Comparison of ENCODE assay signal across 24 cellular contexts in genomic region chrX:140672840-140673731, GRCh38. TPM values are rescaled to one million over a fixed set of nuclear protein-coding genes. Genes with fewer than 3 reads are reported as not detected.
DNase-seq lines count a peak whose midpoint lies in the region; ATAC-seq and TF ChIP-seq lines count a peak whose summit lies in the region.
"Had no signal": no experiment of that assay in that cellular context is flagged by ENCODE, and none has a peak within 500 bp of the region (broad histone marks: within the 10 kb centered on the region; RNA-seq: fewer than 3 reads in every experiment).

No MANE protein-coding gene starts in this region.

- POLR2A ChIA-PET in WTC11 (lab: Charles Lee): no interaction called here

- H3K27ac ChIP-seq in layer of hippocampus (ENCODE audit: low read depth, low read length): peak overlapping the region; percentile 78
- H3K27ac ChIP-seq: prostate gland had no signal

- peaks cover 18% of the 10 kb centered on the region for H3K4me1 Mint-ChIP-seq in WTC11
- H3K4me1 Mint-ChIP-seq in natural killer cell: no peaks in the 10 kb centered on the region
- H3K4me1 Mint-ChIP-seq: activated naive CD8-positive, alpha-beta T cell treated with anti-CD3 and anti-CD28 coated beads, Interleukin-2, amount 50 U/mL, for 24 hours; nephron; T-cell had no signal

- no peak for TF ChIP-seq CTCF in WTC11 (IDR thresholded peaks at IDR 0.05)
- no peak for TF ChIP-seq CTCF in natural killer cell (IDR thresholded peaks at IDR 0.05)

- ATAC-seq in WTC11 (peak; percentile 47), natural killer cell (no peak)
- ATAC-seq: activated naive CD8-positive, alpha-beta T cell treated with anti-CD3 and anti-CD28 coated beads, Interleukin-2, amount 50 U/mL, for 24 hours; CD8-positive, alpha-beta T cell; Right ventricle myocardium inferior; stimulated activated naive CD8-positive, alpha-beta T cell treated with anti-CD3 and anti-CD28 coated beads, Interleukin-15, Interleukin-2, amounts not matched to agents 100 U/mL and 50 U/mL, for 24 hours; T-cell had no signal

- H3K36me3 Mint-ChIP-seq in WTC11 (no peaks in the 10 kb centered on the region), natural killer cell (no peaks in the 10 kb centered on the region)
- H3K36me3 Mint-ChIP-seq: CD8-positive, alpha-beta T cell; T-cell; type B pancreatic cell had no signal

- DNase-seq in ELF-1 (ENCODE audit: low read depth, low spot score) (peak; percentile 19), WTC11 (ENCODE audit: low spot score) (no peak), pons (ENCODE audit: low spot score) (peak; percentile 91), iPS-NIHi11 (ENCODE audit: low spot score) (no peak), NCI-H2196 treated with DMSO at 0.1 percent for 48 hours (lab: John Stamatoyannopoulos, UW; ENCODE audit: unreplicated experiment) (no peak), natural killer cell (no peak), DMS79 (lab: John Stamatoyannopoulos, UW) (no peak)
- DNase-seq: activated CD8-positive, alpha-beta memory T cell treated with anti-CD3 and anti-CD28 coated beads, Interleukin-2, amount 50 U/mL, for 48 hours; activated effector memory CD4-positive, alpha-beta T cell treated with anti-CD3 and anti-CD28 coated beads, Interleukin-2, amount 50 U/mL, for 16 hours; activated naive CD8-positive, alpha-beta T cell treated with anti-CD3 and anti-CD28 coated beads, Interleukin-2, amount 50 U/mL, for 24 hours; CD8-positive, alpha-beta T cell; cortex of kidney; kidney; mesenchymal stem cell; NCI-H1105 treated with DMSO at 0.1 percent for 48 hours; NCI-H526 treated with DMSO at 0.1 percent for 48 hours; stimulated activated CD4-positive, alpha-beta T cell treated with anti-CD3 and anti-CD28 coated beads, Interleukin-2, amount 100 ng/mL, for 48 hours; stimulated activated naive CD8-positive, alpha-beta T cell treated with anti-CD3 and anti-CD28 coated beads, Interleukin-15, Interleukin-2, amounts not matched to agents 100 U/mL and 50 U/mL, for 24 hours; T-cell had no signal

- peaks cover 26% of the 10 kb centered on the region for H3K27me3 Mint-ChIP-seq in WTC11 (ENCODE audit: low read depth)
- peaks cover 0 to 25% of the 10 kb centered on the region in 2 donors for H3K27me3 Mint-ChIP-seq in natural killer cell (ENCODE audit: low read depth in 2 of 2)
- H3K27me3 Mint-ChIP-seq: activated naive CD8-positive, alpha-beta T cell treated with anti-CD3 and anti-CD28 coated beads, Interleukin-2, amount 50 U/mL, for 24 hours had no signal

- H3K4me3 Mint-ChIP-seq in WTC11 (no peak overlapping the region), natural killer cell (no peak overlapping the region)
- H3K4me3 Mint-ChIP-seq: activated naive CD8-positive, alpha-beta T cell treated with anti-CD3 and anti-CD28 coated beads, Interleukin-2, amount 50 U/mL, for 24 hours; CD8-positive, alpha-beta T cell; nephron; T-cell; type B pancreatic cell had no signal

- intact Hi-C loops in natural killer cell (cut with micrococcal nuclease): no loop called here

- CTCF ChIA-PET in WTC11 (lab: Charles Lee): interaction anchor here (0.9 to 1.5 kb wide), 5 partner anchors 12 to 165 kb away, joined by 3 to 4 read pairs (median 3); no protein-coding TSS in a partner anchor

- H3K27me3 ChIP-seq in layer of hippocampus (ENCODE audit: control insufficient read depth, insufficient read depth, low read length): no peaks in the 10 kb centered on the region

- H3K9me3 Mint-ChIP-seq in WTC11 (no peaks in the 10 kb centered on the region), natural killer cell (no peaks in the 10 kb centered on the region)
- H3K9me3 Mint-ChIP-seq: activated naive CD8-positive, alpha-beta T cell treated with anti-CD3 and anti-CD28 coated beads, Interleukin-2, amount 50 U/mL, for 24 hours; CD8-positive, alpha-beta T cell; nephron; T-cell; type B pancreatic cell had no signal

- H3K27ac Mint-ChIP-seq in WTC11: no peak overlapping the region
- no peak overlapping the region for H3K27ac Mint-ChIP-seq in natural killer cell
- H3K27ac Mint-ChIP-seq: activated naive CD8-positive, alpha-beta T cell treated with anti-CD3 and anti-CD28 coated beads, Interleukin-2, amount 50 U/mL, for 24 hours; CD8-positive, alpha-beta T cell; nephron; T-cell; type B pancreatic cell had no signal

TF ChIP-seq in WTC11, 78 proteins besides CTCF, POLR2A, EP300 and RAD21:
- TF ChIP-seq TEAD4 (CRISPR knock-in tag; IDR thresholded peaks at IDR 0.05) (no peak), ATF1 (CRISPR knock-in tag; IDR thresholded peaks at IDR 0.05) (no peak), ZNF263 (CRISPR knock-in tag; IDR thresholded peaks at IDR 0.05; ENCODE audit: low read depth) (no peak), TCF7 (CRISPR knock-in tag; IDR thresholded peaks at IDR 0.05; ENCODE audit: low read depth) (no peak)
TF ChIP-seq in WTC11: peak in this region for 0.

RNA-seq across cellular contexts. Expression of gene LINC00632, which starts 36.5 kb away (rescaled TPM):
- total RNA-seq in WTC11 (2021) (29.7 to 43.6 TPM (median 42.0 TPM) in 3 replicates), natural killer cell (under 1 TPM; 0.12 to 0.43 (median 0.16) TPM)

Comparison
In these comparisons a context has a peak if more than half of its experiments do, and no peak if none do; other contexts are left out.
1. DNase-seq: peak in ELF-1 (single experiment) and pons (single experiment); none in WTC11 (single experiment), iPS-NIHi11 (single experiment), NCI-H2196 treated with DMSO at 0.1 percent for 48 hours (single experiment), natural killer cell (single experiment) and DMS79 (single experiment).
2. RNA of gene LINC00632, which starts 36.5 kb away (total RNA-seq): 29.7 to 43.6 TPM in WTC11; 0.12 to 0.43 TPM in natural killer cell; every median in the first group is over 10 times any median in the second.